Comparison of ENCODE assay signal across 8 cellular contexts in genomic region chr5:96816430-96816939, GRCh38. TPM values are rescaled to one million over a fixed set of nuclear protein-coding genes. Genes with fewer than 3 reads are reported as not detected.
A peak's percentile ranks its signal among the peaks of the same experiment; 100 is the strongest.
DNase-seq lines count a peak whose midpoint lies in the region; ATAC-seq, FAIRE-seq and TF ChIP-seq lines count a peak whose summit lies in the region.

No MANE protein-coding gene starts in this region.

- H3K4me3 Mint-ChIP-seq in stimulated activated naive CD8-positive, alpha-beta T cell treated with anti-CD3 and anti-CD28 coated beads, Interleukin-15, amount 100 ng/mL, for 72 hours = peak overlapping the region; percentile 81 to 87

- TF ChIP-seq CTCF in K562 (IDR thresholded peaks at IDR 0.05 in 2 of 3, conservative IDR thresholded peaks at IDR 0.05 in 1 of 3; ENCODE audit: insufficient read depth in 2 of 3, low read depth in 1 of 3, low read length in 3 of 3) = no peak
- TF ChIP-seq CTCF in vagina (IDR thresholded peaks at IDR 0.05) = no peak
- no peak for TF ChIP-seq CTCF in uterus (IDR thresholded peaks at IDR 0.05)

- H3K27me3 Mint-ChIP-seq in stimulated activated naive CD8-positive, alpha-beta T cell treated with anti-CD3 and anti-CD28 coated beads, Interleukin-15, amount 100 ng/mL, for 72 hours = no peaks in the 10 kb centered on the region

- no peaks in the 10 kb centered on the region for H3K9me1 ChIP-seq in K562 (ENCODE audit: control insufficient read depth, insufficient read depth, low read length)

- H3K36me3 ChIP-seq in SJCRH30 (no peaks in the 10 kb centered on the region), K562 (ENCODE audit: control insufficient read depth, insufficient read depth, low read length) (no peaks in the 10 kb centered on the region), vagina (no peaks in the 10 kb centered on the region), uterus (no peaks in the 10 kb centered on the region)

- peak overlapping the region; percentile 73 for H2AFZ ChIP-seq in K562 (ENCODE audit: low read depth, low read length)

- no peaks in the 10 kb centered on the region for H4K20me1 ChIP-seq in K562 (replicated peaks; ENCODE audit: control insufficient read depth, insufficient read depth, low read length)

- in situ Hi-C loops in K562 (cut with MboI) = no loop called here

- TF ChIP-seq RAD21 in K562 (CRISPR knock-in tag; conservative IDR thresholded peaks at IDR 0.05 in 1 of 2, IDR thresholded peaks at IDR 0.05 in 1 of 2) = no peak

- H3K27ac Mint-ChIP-seq in stimulated activated naive CD8-positive, alpha-beta T cell treated with anti-CD3 and anti-CD28 coated beads, Interleukin-15, amount 100 ng/mL, for 72 hours = peak overlapping the region; percentile 89 to 95

- H3K27me3 ChIP-seq in SJCRH30 (no peaks in the 10 kb centered on the region), K562 (ENCODE audit: control insufficient read depth in 2 of 2, insufficient read depth in 2 of 2, low read length in 2 of 2) (no peaks in the 10 kb centered on the region), vagina (no peaks in the 10 kb centered on the region), uterus (no peaks in the 10 kb centered on the region)

- TF ChIP-seq EP300 in K562 (IDR thresholded peaks at IDR 0.05; ENCODE audit: low read length) = no peak

- intact Hi-C loops in K562 (cut with micrococcal nuclease) = no loop called here
- intact Hi-C loops in vagina (cut with DNase I) = no loop called here
- intact Hi-C loops in uterus (cut with DNase I; ENCODE audit: low total_unique reads) = no loop called here

- peaks cover 78% of the 10 kb centered on the region for H3K4me1 Mint-ChIP-seq in stimulated activated naive CD8-positive, alpha-beta T cell treated with anti-CD3 and anti-CD28 coated beads, Interleukin-15, amount 100 ng/mL, for 72 hours

- H3K9me3 ChIP-seq in SJCRH30 (replicated peaks) = no peaks in the 10 kb centered on the region
- no peaks in the 10 kb centered on the region for H3K9me3 ChIP-seq in K562 (replicated peaks; ENCODE audit: control insufficient read depth, insufficient read depth, low read depth, low read length)
- H3K9me3 ChIP-seq in vagina = no peaks in the 10 kb centered on the region
- no peaks in the 10 kb centered on the region for H3K9me3 ChIP-seq in uterus

- WGBS in K562 (ENCODE audit: insufficient coverage, low coverage, missing lambda C conversion rate) = 25% methylated on average over 6 of the region's 6 CpGs

- CTCF ChIA-PET in K562 (lab: Yijun Ruan, JAX; ENCODE audit: low intra/inter-chr PET ratio) = no interaction called here

- H3K9ac ChIP-seq in K562 (ENCODE audit: insufficient read depth in 1 of 2, low read depth in 2 of 2, low read length in 2 of 2) = no peak overlapping the region

- H3K27ac ChIP-seq in SJCRH30 = no peak overlapping the region
- no peak overlapping the region for H3K27ac ChIP-seq in K562 (ENCODE audit: extremely low read depth, low read depth, low read length)
- no peak overlapping the region for H3K27ac ChIP-seq in vagina
- no peak overlapping the region for H3K27ac ChIP-seq in uterus

- no TSS peak for BruUV-seq in K562 (replicated peaks; lab: Mats Ljungman, UMichigan)

- H3K79me2 ChIP-seq in K562 (ENCODE audit: control insufficient read depth, insufficient read depth, low read length) = no peaks in the 10 kb centered on the region

- no peaks in the 10 kb centered on the region for H3K9me3 Mint-ChIP-seq in stimulated activated naive CD8-positive, alpha-beta T cell treated with anti-CD3 and anti-CD28 coated beads, Interleukin-15, amount 100 ng/mL, for 72 hours

- no peak for TF ChIP-seq POLR2A in K562 (conservative IDR thresholded peaks at IDR 0.05)
- no peak for TF ChIP-seq POLR2A in vagina (IDR thresholded peaks at IDR 0.05)
- no peak for TF ChIP-seq POLR2A in uterus (IDR thresholded peaks at IDR 0.05)

- H3K4me1 ChIP-seq in SJCRH30 (peaks cover 21% of the 10 kb centered on the region), K562 (replicated peaks in 1 of 2; ENCODE audit: control insufficient read depth in 2 of 2, insufficient read depth in 2 of 2, low read length in 2 of 2) (peaks cover 0 to 8% of the 10 kb centered on the region in 2 experiments; a peak in 3 of 5 replicates), vagina (peaks cover 6% of the 10 kb centered on the region), uterus (no peaks in the 10 kb centered on the region)

- H3K4me2 ChIP-seq in K562 (ENCODE audit: insufficient read depth, low read length) = peak overlapping the region; percentile 43; the same call in 1 of the 2 replicates

- ATAC-seq in GM18873 (IDR thresholded peaks at IDR 0.05; ENCODE audit: low FRiP score, unreplicated experiment) (peak; percentile 86), HG02938 (IDR thresholded peaks at IDR 0.05; ENCODE audit: unreplicated experiment) (peak; percentile 71), K562 (peak; percentile 45)
- ATAC-seq in stimulated activated naive CD8-positive, alpha-beta T cell treated with anti-CD3 and anti-CD28 coated beads, Interleukin-15, amount 100 ng/mL, for 72 hours = peak; percentile 94

- POLR2A ChIA-PET in K562 (lab: Yijun Ruan, JAX) = interaction anchor here (0.8 to 1.4 kb wide), 3 partner anchors 10 to 21 kb away, joined by 3 to 4 read pairs (median 4); no protein-coding TSS in a partner anchor

- H3K4me3 ChIP-seq in SJCRH30 (no peak overlapping the region), K562 (no peak overlapping the region), vagina (no peak overlapping the region), uterus (no peak overlapping the region)

- DNase-seq in SJCRH30 (peak; percentile 25 to 66), K562 (ENCODE audit: extremely low read depth in 1 of 4, low spot score in 3 of 4) (no peak), vagina (ENCODE audit: extremely low spot score in 2 of 2) (no peak), NCI-H2227 (lab: John Stamatoyannopoulos, UW; ENCODE audit: unreplicated experiment) (no peak), uterus (no peak)
- peak; percentile 42 to 70 for DNase-seq in stimulated activated naive CD8-positive, alpha-beta T cell treated with anti-CD3 and anti-CD28 coated beads, Interleukin-15, amount 100 ng/mL, for 72 hours

- no peak for FAIRE-seq in K562 (lab: Jason Lieb, UNC)

TF ChIP-seq in K562, 482 proteins besides CTCF, POLR2A, EP300 and RAD21 (continues in another document):
- peak; percentile 48 to 54; a peak in 2 of 4 replicates for TF ChIP-seq NRF1 (conservative IDR thresholded peaks at IDR 0.05 in 1 of 2, IDR thresholded peaks at IDR 0.05 in 1 of 2)
- no peak for TF ChIP-seq ARID3B (CRISPR knock-in tag; IDR thresholded peaks at IDR 0.05; ENCODE audit: borderline replicate concordance)
- no peak for TF ChIP-seq SMARCC2 (IDR thresholded peaks at IDR 0.05; ENCODE audit: low read depth)

RNA-seq across cellular contexts. Expression of gene ERAP1, which starts 8.7 kb away (rescaled TPM):
- 7.9 and 8.5 TPM in 2 replicates for total RNA-seq in SJCRH30 (2014; rRNA removed; shearing (Covaris generic))
- total RNA-seq in K562 (2011; cell fraction: chromatin; rRNA removed; ENCODE audit: low replicate concordance) = 74.2 and 101 TPM in 2 replicates
- total RNA-seq in K562 (2011; cell fraction: nucleolus; rRNA removed) = 27.7 and 31.6 TPM in 2 replicates
- 39.5 and 42.7 TPM in 2 replicates for total RNA-seq in K562 (2011; cell fraction: nucleoplasm; rRNA removed)
- total RNA-seq in K562 (2014; rRNA removed) (11.0 and 15.0 TPM in 2 replicates), K562 (2014; rRNA removed; fragmentation: Illumina TruSeq; extraction: Trizol) (18.6 and 19.6 TPM in 2 replicates), K562 (2015; rRNA removed; fragmentation: Illumina TruSeq; extraction: Trizol) (21.0 and 22.0 TPM in 2 replicates), K562 (2021) (23.1 and 26.8 TPM in 2 replicates), vagina (23.6 TPM), uterus (10 to 100 TPM; 23.1 to 74.1 (median 37.2) TPM)
- polyA plus RNA-seq in K562 (2011; rRNA removed) (23.3 and 25.5 TPM in 2 replicates), K562 (2014; fragmentation: Illumina TruSeq; extraction: Trizol) (23.4 and 31.5 TPM in 2 replicates), K562 (2014; fragmentation: Nextera tagmentation; extraction: Ambion mirVana) (1 to 10 TPM; 2.1 to 3.8 TPM), K562 (2014; rRNA removed) (11.9 TPM in 2 replicates)
- polyA plus RNA-seq in K562 (2011; cell fraction: cytosol; rRNA removed) = 20.6 and 22.2 TPM in 2 replicates
- polyA plus RNA-seq in K562 (2011; cell fraction: nucleus; rRNA removed) = 46.5 and 56.3 TPM in 2 replicates
- 22.9 and 49.5 TPM in 2 replicates for polyA plus RNA-seq in K562 (2012)
- polyA minus RNA-seq in K562 (2011; rRNA and poly(A)+ RNA removed) = 88.3 and 107 TPM in 2 replicates
- polyA minus RNA-seq in K562 (2011; cell fraction: cytosol; rRNA and poly(A)+ RNA removed) = 11.5 and 15.3 TPM in 2 replicates
- polyA minus RNA-seq in K562 (2011; cell fraction: nucleus; rRNA and poly(A)+ RNA removed) = 17.6 and 30.3 TPM in 2 replicates

RNA-seq across cellular contexts. Expression of gene ERAP2, which starts 59.8 kb away (rescaled TPM):
- 4.2 and 6.7 TPM in 2 replicates for total RNA-seq in SJCRH30 (2014; rRNA removed; shearing (Covaris generic))
- 5.1 and 15.3 TPM in 2 replicates for total RNA-seq in K562 (2011; cell fraction: chromatin; rRNA removed; ENCODE audit: low replicate concordance)
- total RNA-seq in K562 (2011; cell fraction: nucleolus; rRNA removed) = 2.8 and 5.9 TPM in 2 replicates
- total RNA-seq in K562 (2011; cell fraction: nucleoplasm; rRNA removed) = 6.0 and 8.9 TPM in 2 replicates
- 1.7 and 2.5 TPM in 2 replicates for total RNA-seq in K562 (2014; rRNA removed)
- total RNA-seq in K562 (2014; rRNA removed; fragmentation: Illumina TruSeq; extraction: Trizol) = 2.3 and 2.4 TPM in 2 replicates
- total RNA-seq in K562 (2015; rRNA removed; fragmentation: Illumina TruSeq; extraction: Trizol) = 2.3 and 3.0 TPM in 2 replicates
- 1.4 and 2.2 TPM in 2 replicates for total RNA-seq in K562 (2021)
- polyA plus RNA-seq in K562 (2011; rRNA removed) = 1.9 and 2.1 TPM in 2 replicates
- polyA plus RNA-seq in K562 (2011; cell fraction: cytosol; rRNA removed) = 0.30 and 0.72 TPM in 2 replicates
- 3.1 and 3.2 TPM in 2 replicates for polyA plus RNA-seq in K562 (2011; cell fraction: nucleus; rRNA removed)
- 0.83 and 1.8 TPM in 2 replicates for polyA plus RNA-seq in K562 (2012)
- polyA plus RNA-seq in K562 (2014; fragmentation: Illumina TruSeq; extraction: Trizol) = 1.3 TPM in 2 replicates
- 1 to 10 TPM in 1 of 2 experiments, under 1 TPM in 1; 0.93 to 1.2 TPM for polyA plus RNA-seq in K562 (2014; fragmentation: Nextera tagmentation; extraction: Ambion mirVana)
- 0.27 and 4.0 TPM in 2 replicates for polyA plus RNA-seq in K562 (2014; rRNA removed)
- polyA minus RNA-seq in K562 (2011; rRNA and poly(A)+ RNA removed) = 6.5 and 7.6 TPM in 2 replicates
- 0.82 and 1.6 TPM in 2 replicates for polyA minus RNA-seq in K562 (2011; cell fraction: cytosol; rRNA and poly(A)+ RNA removed)
- 7.8 and 12.4 TPM in 2 replicates for polyA minus RNA-seq in K562 (2011; cell fraction: nucleus; rRNA and poly(A)+ RNA removed)
- 16.5 TPM for total RNA-seq in vagina
- total RNA-seq in uterus = 10 to 100 TPM in 3 of 4 donors, 1 to 10 TPM in 1; 9.5 to 29.2 (median 17.1) TPM

Comparison
In these comparisons a context has a peak if more than half of its experiments do, and no peak if none do; other contexts are left out.
1. DNase-seq: peak in SJCRH30 (2 of 2) and stimulated activated naive CD8-positive, alpha-beta T cell treated with anti-CD3 and anti-CD28 coated beads, Interleukin-15, amount 100 ng/mL, for 72 hours (2 of 2); none in K562 (0 of 4), vagina (0 of 2), NCI-H2227 (single experiment) and uterus (0 of 2).
2. Peak in every context shown above with its lines, with median percentiles within 50 percentile points of each other: ATAC-seq.